1 cellular context compared by ENCODE assay signal in genomic region chr20:62776692-62777527, GRCh38.
TF ChIP-seq lines count a peak whose summit lies in the region.

No MANE protein-coding gene starts in this region.

TF ChIP-seq in K562, 482 proteins besides CTCF, POLR2A, EP300 and RAD21 (continued from another document and continues in another):
- peak; percentile 74 for TF ChIP-seq TAF1 (IDR thresholded peaks at IDR 0.05; ENCODE audit: control insufficient read depth, extremely low read depth, insufficient read depth, low read length, severe bottlenecking)
- TF ChIP-seq CHD1 (IDR thresholded peaks at IDR 0.05; ENCODE audit: low read length): no peak
- TF ChIP-seq HMG20A (CRISPR knock-in tag; conservative IDR thresholded peaks at IDR 0.05): no peak
- TF ChIP-seq, protein P1, sequence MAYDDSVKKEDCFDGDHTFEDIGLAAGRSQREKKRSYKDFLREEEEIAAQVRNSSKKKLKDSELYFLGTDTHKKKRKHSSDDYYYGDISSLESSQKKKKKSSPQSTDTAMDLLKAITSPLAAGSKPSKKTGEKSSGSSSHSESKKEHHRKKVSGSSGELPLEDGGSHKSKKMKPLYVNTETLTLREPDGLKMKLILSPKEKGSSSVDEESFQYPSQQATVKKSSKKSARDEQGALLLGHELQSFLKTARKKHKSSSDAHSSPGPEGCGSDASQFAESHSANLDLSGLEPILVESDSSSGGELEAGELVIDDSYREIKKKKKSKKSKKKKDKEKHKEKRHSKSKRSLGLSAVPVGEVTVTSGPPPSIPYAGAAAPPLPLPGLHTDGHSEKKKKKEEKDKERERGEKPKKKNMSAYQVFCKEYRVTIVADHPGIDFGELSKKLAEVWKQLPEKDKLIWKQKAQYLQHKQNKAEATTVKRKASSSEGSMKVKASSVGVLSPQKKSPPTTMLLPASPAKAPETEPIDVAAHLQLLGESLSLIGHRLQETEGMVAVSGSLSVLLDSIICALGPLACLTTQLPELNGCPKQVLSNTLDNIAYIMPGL (CRISPR knock-in tag; IDR thresholded peaks at IDR 0.05): no peak
- TF ChIP-seq MAFG (tag; conservative IDR thresholded peaks at IDR 0.05): no peak
- TF ChIP-seq TGIF2 (CRISPR knock-in tag; IDR thresholded peaks at IDR 0.05): no peak
- no peak for TF ChIP-seq YBX1 (IDR thresholded peaks at IDR 0.05)
- peak; percentile 27; the same call in 1 of the 2 replicates for TF ChIP-seq MBD2 (IDR thresholded peaks at IDR 0.05; ENCODE audit: borderline replicate concordance, low read depth)
- TF ChIP-seq, protein P2, sequence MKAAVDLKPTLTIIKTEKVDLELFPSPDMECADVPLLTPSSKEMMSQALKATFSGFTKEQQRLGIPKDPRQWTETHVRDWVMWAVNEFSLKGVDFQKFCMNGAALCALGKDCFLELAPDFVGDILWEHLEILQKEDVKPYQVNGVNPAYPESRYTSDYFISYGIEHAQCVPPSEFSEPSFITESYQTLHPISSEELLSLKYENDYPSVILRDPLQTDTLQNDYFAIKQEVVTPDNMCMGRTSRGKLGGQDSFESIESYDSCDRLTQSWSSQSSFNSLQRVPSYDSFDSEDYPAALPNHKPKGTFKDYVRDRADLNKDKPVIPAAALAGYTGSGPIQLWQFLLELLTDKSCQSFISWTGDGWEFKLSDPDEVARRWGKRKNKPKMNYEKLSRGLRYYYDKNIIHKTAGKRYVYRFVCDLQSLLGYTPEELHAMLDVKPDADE (conservative IDR thresholded peaks at IDR 0.05; ENCODE audit: control insufficient read depth, low read depth, low read length): 0 out of 2 replicates have a peak, but pooled peaks have one; percentile 10
- TF ChIP-seq TCF3 (CRISPR knock-in tag; IDR thresholded peaks at IDR 0.05): no peak
- no peak for TF ChIP-seq FOXM1 (IDR thresholded peaks at IDR 0.05; ENCODE audit: low read depth)
- no peak for TF ChIP-seq FOXM1 (CRISPR knock-in tag; IDR thresholded peaks at IDR 0.05; ENCODE audit: low read depth)
- no peak for TF ChIP-seq BRD4 (IDR thresholded peaks at IDR 0.05)
- no peak for TF ChIP-seq XRCC5 (IDR thresholded peaks at IDR 0.05; ENCODE audit: low read depth, low read length)
- no peak for TF ChIP-seq ZNF507 (tag; conservative IDR thresholded peaks at IDR 0.05)
- no peak for TF ChIP-seq TFAM (CRISPR knock-in tag; conservative IDR thresholded peaks at IDR 0.05)
- TF ChIP-seq MTA2 (IDR thresholded peaks at IDR 0.05; ENCODE audit: low read depth): no peak
- peak; percentile 91 for TF ChIP-seq SUPT5H (IDR thresholded peaks at IDR 0.05)
- no peak for TF ChIP-seq MTA1 (IDR thresholded peaks at IDR 0.05; ENCODE audit: borderline replicate concordance)
- TF ChIP-seq E4F1 (CRISPR knock-in tag; IDR thresholded peaks at IDR 0.05; ENCODE audit: borderline replicate concordance): no peak
- TF ChIP-seq, protein P3, sequence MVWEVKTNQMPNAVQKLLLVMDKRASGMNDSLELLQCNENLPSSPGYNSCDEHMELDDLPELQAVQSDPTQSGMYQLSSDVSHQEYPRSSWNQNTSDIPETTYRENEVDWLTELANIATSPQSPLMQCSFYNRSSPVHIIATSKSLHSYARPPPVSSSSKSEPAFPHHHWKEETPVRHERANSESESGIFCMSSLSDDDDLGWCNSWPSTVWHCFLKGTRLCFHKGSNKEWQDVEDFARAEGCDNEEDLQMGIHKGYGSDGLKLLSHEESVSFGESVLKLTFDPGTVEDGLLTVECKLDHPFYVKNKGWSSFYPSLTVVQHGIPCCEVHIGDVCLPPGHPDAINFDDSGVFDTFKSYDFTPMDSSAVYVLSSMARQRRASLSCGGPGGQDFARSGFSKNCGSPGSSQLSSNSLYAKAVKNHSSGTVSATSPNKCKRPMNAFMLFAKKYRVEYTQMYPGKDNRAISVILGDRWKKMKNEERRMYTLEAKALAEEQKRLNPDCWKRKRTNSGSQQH (CRISPR knock-in tag; IDR thresholded peaks at IDR 0.05): peak; percentile 95
- TF ChIP-seq E2F6 (IDR thresholded peaks at IDR 0.05; ENCODE audit: borderline replicate concordance in 1 of 2, extremely low read depth in 1 of 2, insufficient read depth in 1 of 2, insufficient read length in 1 of 2, low read depth in 1 of 2, low read length in 1 of 2, poor library complexity in 1 of 2, severe bottlenecking in 1 of 2): no peak
- TF ChIP-seq, protein P4, sequence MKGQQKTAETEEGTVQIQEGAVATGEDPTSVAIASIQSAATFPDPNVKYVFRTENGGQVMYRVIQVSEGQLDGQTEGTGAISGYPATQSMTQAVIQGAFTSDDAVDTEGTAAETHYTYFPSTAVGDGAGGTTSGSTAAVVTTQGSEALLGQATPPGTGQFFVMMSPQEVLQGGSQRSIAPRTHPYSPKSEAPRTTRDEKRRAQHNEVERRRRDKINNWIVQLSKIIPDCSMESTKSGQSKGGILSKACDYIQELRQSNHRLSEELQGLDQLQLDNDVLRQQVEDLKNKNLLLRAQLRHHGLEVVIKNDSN (CRISPR knock-in tag; IDR thresholded peaks at IDR 0.05): no peak
- TF ChIP-seq ELF1 (tag; IDR thresholded peaks at IDR 0.05): peak; percentile 67
- no peak for TF ChIP-seq RUNX1 (IDR thresholded peaks at IDR 0.05; ENCODE audit: low read depth)
- TF ChIP-seq HDAC1 (IDR thresholded peaks at IDR 0.05): peak in 1 of 2 experiments; percentile 64; a peak in 2 of 4 replicates
- peak; percentile 30; the same call in 1 of the 2 replicates for TF ChIP-seq L3MBTL2 (IDR thresholded peaks at IDR 0.05)
- no peak for TF ChIP-seq PPARD (CRISPR knock-in tag; IDR thresholded peaks at IDR 0.05)
- no peak for TF ChIP-seq ZC3H11A (IDR thresholded peaks at IDR 0.05; ENCODE audit: low read depth, low read length)
- TF ChIP-seq ZNF76 (CRISPR knock-in tag; IDR thresholded peaks at IDR 0.05; ENCODE audit: borderline replicate concordance): no peak
- no peak for TF ChIP-seq CAMTA2 (CRISPR knock-in tag; conservative IDR thresholded peaks at IDR 0.05)
- TF ChIP-seq TCF7 (IDR thresholded peaks at IDR 0.05; ENCODE audit: borderline replicate concordance): no peak
- no peak for TF ChIP-seq ZNF584 (CRISPR knock-in tag; IDR thresholded peaks at IDR 0.05; ENCODE audit: low read depth)
- peak; percentile 38; the same call in 1 of the 2 replicates for TF ChIP-seq NKRF (IDR thresholded peaks at IDR 0.05; ENCODE audit: borderline replicate concordance)
- TF ChIP-seq DIDO1 (tag; IDR thresholded peaks at IDR 0.05; ENCODE audit: low read depth): no peak
- 0 out of 2 replicates have a peak, but pooled peaks have one; percentile 21 for TF ChIP-seq SMAD4 (CRISPR knock-in tag; conservative IDR thresholded peaks at IDR 0.05)
- TF ChIP-seq TRIM28 (IDR thresholded peaks at IDR 0.05): no peak
- TF ChIP-seq, protein P5, sequence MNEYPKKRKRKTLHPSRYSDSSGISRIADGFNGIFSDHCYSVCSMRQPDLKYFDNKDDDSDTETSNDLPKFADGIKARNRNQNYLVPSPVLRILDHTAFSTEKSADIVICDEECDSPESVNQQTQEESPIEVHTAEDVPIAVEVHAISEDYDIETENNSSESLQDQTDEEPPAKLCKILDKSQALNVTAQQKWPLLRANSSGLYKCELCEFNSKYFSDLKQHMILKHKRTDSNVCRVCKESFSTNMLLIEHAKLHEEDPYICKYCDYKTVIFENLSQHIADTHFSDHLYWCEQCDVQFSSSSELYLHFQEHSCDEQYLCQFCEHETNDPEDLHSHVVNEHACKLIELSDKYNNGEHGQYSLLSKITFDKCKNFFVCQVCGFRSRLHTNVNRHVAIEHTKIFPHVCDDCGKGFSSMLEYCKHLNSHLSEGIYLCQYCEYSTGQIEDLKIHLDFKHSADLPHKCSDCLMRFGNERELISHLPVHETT (CRISPR knock-in tag; conservative IDR thresholded peaks at IDR 0.05 in 1 of 2, IDR thresholded peaks at IDR 0.05 in 1 of 2): no peak
- peak; percentile 86 for TF ChIP-seq ESRRA (IDR thresholded peaks at IDR 0.05; ENCODE audit: borderline replicate concordance, low read depth)
- no peak for TF ChIP-seq CHD4 (IDR thresholded peaks at IDR 0.05; ENCODE audit: insufficient read depth, insufficient replicate concordance, low read depth, low read length, poor library complexity, severe bottlenecking)
- TF ChIP-seq ARID2 (IDR thresholded peaks at IDR 0.05): peak; percentile 11; the same call in 1 of the 2 replicates
- TF ChIP-seq MEF2D (tag; conservative IDR thresholded peaks at IDR 0.05; ENCODE audit: low read depth): no peak
- peak; percentile 88; the same call in 1 of the 2 replicates for TF ChIP-seq ZBTB7A (IDR thresholded peaks at IDR 0.05; ENCODE audit: borderline replicate concordance, control insufficient read depth, low read depth, low read length)
- TF ChIP-seq THRA (IDR thresholded peaks at IDR 0.05): no peak
- no peak for TF ChIP-seq SMAD3 (CRISPR knock-in tag; conservative IDR thresholded peaks at IDR 0.05)
- TF ChIP-seq HCFC1 (IDR thresholded peaks at IDR 0.05; ENCODE audit: low read depth, low read length): no peak
- TF ChIP-seq, protein P6, sequence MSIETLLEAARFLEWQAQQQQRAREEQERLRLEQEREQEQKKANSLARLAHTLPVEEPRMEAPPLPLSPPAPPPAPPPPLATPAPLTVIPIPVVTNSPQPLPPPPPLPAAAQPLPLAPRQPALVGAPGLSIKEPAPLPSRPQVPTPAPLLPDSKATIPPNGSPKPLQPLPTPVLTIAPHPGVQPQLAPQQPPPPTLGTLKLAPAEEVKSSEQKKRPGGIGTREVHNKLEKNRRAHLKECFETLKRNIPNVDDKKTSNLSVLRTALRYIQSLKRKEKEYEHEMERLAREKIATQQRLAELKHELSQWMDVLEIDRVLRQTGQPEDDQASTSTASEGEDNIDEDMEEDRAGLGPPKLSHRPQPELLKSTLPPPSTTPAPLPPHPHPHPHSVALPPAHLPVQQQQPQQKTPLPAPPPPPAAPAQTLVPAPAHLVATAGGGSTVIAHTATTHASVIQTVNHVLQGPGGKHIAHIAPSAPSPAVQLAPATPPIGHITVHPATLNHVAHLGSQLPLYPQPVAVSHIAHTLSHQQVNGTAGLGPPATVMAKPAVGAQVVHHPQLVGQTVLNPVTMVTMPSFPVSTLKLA (conservative IDR thresholded peaks at IDR 0.05): no peak
- no peak; the same call in 1 of the 2 replicates for TF ChIP-seq ZC3H4 (CRISPR knock-in tag; IDR thresholded peaks at IDR 0.05; ENCODE audit: borderline replicate concordance)
- no peak for TF ChIP-seq LCOR (CRISPR knock-in tag; IDR thresholded peaks at IDR 0.05)
- TF ChIP-seq GABPA (tag; conservative IDR thresholded peaks at IDR 0.05; ENCODE audit: low read depth): peak; percentile 91
- no peak for TF ChIP-seq ZBTB1 (CRISPR knock-in tag; IDR thresholded peaks at IDR 0.05; ENCODE audit: borderline replicate concordance, low read depth)
- TF ChIP-seq, protein P7, sequence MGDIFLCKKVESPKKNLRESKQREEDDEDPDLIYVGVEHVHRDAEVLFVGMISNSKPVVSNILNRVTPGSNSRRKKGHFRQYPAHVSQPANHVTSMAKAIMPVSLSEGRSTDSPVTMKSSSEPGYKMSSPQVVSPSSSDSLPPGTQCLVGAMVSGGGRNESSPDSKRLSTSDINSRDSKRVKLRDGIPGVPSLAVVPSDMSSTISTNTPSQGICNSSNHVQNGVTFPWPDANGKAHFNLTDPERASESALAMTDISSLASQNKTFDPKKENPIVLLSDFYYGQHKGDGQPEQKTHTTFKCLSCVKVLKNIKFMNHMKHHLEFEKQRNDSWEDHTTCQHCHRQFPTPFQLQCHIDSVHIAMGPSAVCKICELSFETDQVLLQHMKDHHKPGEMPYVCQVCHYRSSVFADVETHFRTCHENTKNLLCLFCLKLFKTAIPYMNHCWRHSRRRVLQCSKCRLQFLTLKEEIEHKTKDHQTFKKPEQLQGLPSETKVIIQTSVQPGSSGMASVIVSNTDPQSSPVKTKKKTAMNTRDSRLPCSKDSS (IDR thresholded peaks at IDR 0.05; ENCODE audit: low read depth, partially characterized antibody): peak; percentile 40
- TF ChIP-seq ZNF197 (CRISPR knock-in tag; IDR thresholded peaks at IDR 0.05; ENCODE audit: low read depth): no peak
- TF ChIP-seq ETV1 (tag; conservative IDR thresholded peaks at IDR 0.05; ENCODE audit: low read depth): peak; percentile 77
- no peak for TF ChIP-seq ZNF695 (CRISPR knock-in tag; IDR thresholded peaks at IDR 0.05)
